ENCODE assay signal across 8 cellular contexts in the genomic region with DNA sequence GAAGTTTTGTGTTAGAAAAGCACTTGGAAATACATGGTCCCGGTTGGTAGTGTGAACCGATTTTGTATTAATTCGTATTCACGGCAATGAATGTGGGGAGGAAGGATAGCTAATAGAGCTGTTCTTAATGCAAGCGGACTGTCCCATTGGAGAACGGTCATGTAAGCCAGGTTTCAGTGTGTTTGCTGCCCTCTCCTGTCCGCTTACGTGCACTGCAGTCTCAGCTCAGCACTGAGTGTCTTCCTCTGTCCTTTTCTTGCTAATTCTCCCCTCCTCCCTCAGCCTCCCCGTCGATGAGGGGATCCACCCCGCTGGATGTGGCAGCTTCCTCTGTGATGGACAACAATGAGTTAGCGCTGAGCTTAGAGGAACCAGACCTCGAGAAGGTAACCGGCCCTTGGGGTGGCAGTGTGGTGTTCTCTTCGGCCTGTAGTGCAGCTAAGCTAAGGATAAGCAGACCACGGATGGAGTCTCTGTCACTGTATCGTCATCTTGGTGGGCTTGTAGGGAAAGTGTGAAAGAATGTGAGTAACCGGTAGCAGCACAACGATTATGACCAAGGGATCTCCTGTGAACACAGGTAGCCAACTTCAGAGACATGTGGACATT.
DNase-seq lines count a peak whose midpoint lies in the region; ATAC-seq and TF ChIP-seq lines count a peak whose summit lies in the region.

No MANE protein-coding gene starts in this region.

- TF ChIP-seq CTCF in epithelial cell of esophagus (IDR thresholded peaks at IDR 0.05; ENCODE audit: insufficient read depth, low read depth, low read length, missing control alignments) = peak; percentile 98

- no peak overlapping the region for H3K4me3 ChIP-seq in epithelial cell of esophagus (ENCODE audit: low read length)

- peak; percentile 65 for ATAC-seq in HG03139 (IDR thresholded peaks at IDR 0.05; ENCODE audit: unreplicated experiment)

- DNase-seq in NCI-H1105 treated with DMSO at 0.1 percent for 48 hours (lab: John Stamatoyannopoulos, UW) (peak; percentile 28), NCI-H1105 (lab: John Stamatoyannopoulos, UW) (no peak), NOMO-1 treated with DMSO at 0.1 percent for 48 hours (lab: John Stamatoyannopoulos, UW; ENCODE audit: unreplicated experiment) (peak; percentile 62), epithelial cell of esophagus (ENCODE audit: low read depth) (peak; percentile 84), myocyte (ENCODE audit: low read depth) (peak; percentile 84)
- DNase-seq in activated CD8-positive, alpha-beta memory T cell treated with anti-CD3 and anti-CD28 coated beads, Interleukin-2, amount 50 U/mL, for 1 hour (ENCODE audit: extremely low read depth) = peak; percentile 3
- DNase-seq in stimulated activated CD8-positive, alpha-beta memory T cell treated with anti-CD3 and anti-CD28 coated beads, Interleukin-4, amount 100 ng/mL, for 48 hours = peak; percentile 76
